In genomic region chr1:18721066-18721465, GRCh38 we compare ENCODE assay signal across 28 cellular contexts.
"Had no signal": no experiment of that assay in that cellular context is flagged by ENCODE, and none has a peak within 500 bp of the region (broad histone marks: within the 10 kb centered on the region; RNA-seq: fewer than 3 reads in every experiment).

No MANE protein-coding gene starts in this region.

- H3K4me1 Mint-ChIP-seq: activated CD4-positive, alpha-beta memory T cell treated with anti-CD3 and anti-CD28 coated beads, Interleukin-2, amount 10 ng/mL, durations not matched to agents 7 days and 5 days; activated CD4-positive, alpha-beta T cell treated with anti-CD3 and anti-CD28 coated beads, Interleukin-2, amount 10 ng/mL, durations not matched to agents 7 days and 5 days; activated T-helper 17 cell treated with anti-CD3 and anti-CD28 coated beads, Interleukin-2, amount 50 U/mL, for 72 hours; central memory CD8-positive, alpha-beta T cell had no signal

- H3K4me3 Mint-ChIP-seq: activated CD4-positive, alpha-beta memory T cell treated with anti-CD3 and anti-CD28 coated beads, Interleukin-2, amount 10 ng/mL, durations not matched to agents 7 days and 5 days; activated CD4-positive, alpha-beta T cell treated with anti-CD3 and anti-CD28 coated beads, Interleukin-2, amount 10 ng/mL, durations not matched to agents 7 days and 5 days; activated naive CD8-positive, alpha-beta T cell; activated T-cell treated with anti-CD3 and anti-CD28 coated beads, Interleukin-2, amount 50 U/mL, for 4 hours; activated T-helper 17 cell treated with anti-CD3 and anti-CD28 coated beads, Interleukin-2, amount 50 U/mL, for 72 hours; central memory CD8-positive, alpha-beta T cell; dendritic cell treated with granulocyte-macrophage colony-stimulating factor and Interleukin-4, amounts not matched to agents 40 ng/mL and 50 ng/mL, for 4 days; endodermal cell; T-helper 17 cell; T-helper 2 cell treated with Interferon-gamma antibody and Interleukin-4, amounts not matched to agents 5 μg/mL and 100 μg/mL, for 36 hours; WTC11 had no signal

- H3K4me3 ChIP-seq: coronary artery, dorsolateral prefrontal cortex had no signal

- H3K9me3 Mint-ChIP-seq: activated CD4-positive, alpha-beta memory T cell treated with anti-CD3 and anti-CD28 coated beads, Interleukin-2, amount 10 ng/mL, durations not matched to agents 7 days and 5 days; activated CD4-positive, alpha-beta T cell treated with anti-CD3 and anti-CD28 coated beads, Interleukin-2, amount 10 ng/mL, durations not matched to agents 7 days and 5 days; activated T-cell treated with anti-CD3 and anti-CD28 coated beads, Interleukin-2, amount 50 U/mL, for 4 hours; activated T-helper 17 cell treated with anti-CD3 and anti-CD28 coated beads, Interleukin-2, amount 50 U/mL, for 72 hours; central memory CD8-positive, alpha-beta T cell; dendritic cell treated with granulocyte-macrophage colony-stimulating factor and Interleukin-4, amounts not matched to agents 40 ng/mL and 50 ng/mL, for 4 days; endodermal cell; T-helper 2 cell treated with Interferon-gamma antibody and Interleukin-4, amounts not matched to agents 5 μg/mL and 100 μg/mL, for 36 hours; WTC11 had no signal

- H3K27ac ChIP-seq: brain microvascular endothelial cell, coronary artery, dorsolateral prefrontal cortex had no signal

- H3K36me3 Mint-ChIP-seq: activated naive CD8-positive, alpha-beta T cell; WTC11 had no signal

- ATAC-seq: activated T-cell treated with anti-CD3 and anti-CD28 coated beads, Interleukin-2, amount 50 U/mL, for 4 hours; activated T-helper 17 cell treated with anti-CD3 and anti-CD28 coated beads, Interleukin-2, amount 50 U/mL, for 72 hours; esophagus mucosa; T-helper 17 cell; WTC11 had no signal

- H3K36me3 ChIP-seq: brain microvascular endothelial cell had no signal

- H3K27ac Mint-ChIP-seq: activated CD4-positive, alpha-beta memory T cell treated with anti-CD3 and anti-CD28 coated beads, Interleukin-2, amount 10 ng/mL, durations not matched to agents 7 days and 5 days; activated CD4-positive, alpha-beta T cell treated with anti-CD3 and anti-CD28 coated beads, Interleukin-2, amount 10 ng/mL, durations not matched to agents 7 days and 5 days; activated naive CD8-positive, alpha-beta T cell; activated T-helper 17 cell treated with anti-CD3 and anti-CD28 coated beads, Interleukin-2, amount 50 U/mL, for 72 hours; dendritic cell treated with granulocyte-macrophage colony-stimulating factor and Interleukin-4, amounts not matched to agents 40 ng/mL and 50 ng/mL, for 4 days; endodermal cell; T-helper 17 cell; T-helper 2 cell treated with Interferon-gamma antibody and Interleukin-4, amounts not matched to agents 5 μg/mL and 100 μg/mL, for 36 hours; WTC11 had no signal

- DNase-seq: activated CD4-positive, alpha-beta memory T cell treated with anti-CD3 and anti-CD28 coated beads, Interleukin-2, amount 10 ng/mL, durations not matched to agents 7 days and 5 days; activated CD4-positive, alpha-beta T cell treated with anti-CD3 and anti-CD28 coated beads for 1 hour; activated CD4-positive, alpha-beta T cell treated with anti-CD3 and anti-CD28 coated beads for 4 hours; activated CD4-positive, alpha-beta T cell treated with anti-CD3 and anti-CD28 coated beads, Interleukin-2, amount 10 ng/mL, durations not matched to agents 7 days and 5 days; activated CD4-positive, alpha-beta T cell treated with anti-CD3 and anti-CD28 coated beads, Interleukin-2, amount 50 U/mL, for 4 hours; activated effector memory CD4-positive, alpha-beta T cell treated with Interleukin-2 at 50 U/mL for 16 hours; activated gamma-delta T cell treated with Interleukin-2 at 50 U/mL for 16 hours; activated naive CD4-positive, alpha-beta T cell treated with anti-CD3 and anti-CD28 coated beads, Interleukin-2, amount 50 U/mL, for 16 hours; activated naive CD4-positive, alpha-beta T cell treated with Interleukin-2 at 50 U/mL for 16 hours; activated T-cell treated with anti-CD3 and anti-CD28 coated beads, Interleukin-2, amount 50 U/mL, for 4 hours; amniotic stem cell; anterior cingulate cortex; brain microvascular endothelial cell; dorsolateral prefrontal cortex; effector memory CD4-positive, alpha-beta T cell; endodermal cell; foreskin fibroblast; head of caudate nucleus; T-helper 17 cell; T1000 had no signal
